27 cellular contexts compared by ENCODE assay signal in genomic region chr9:116524778-116525470, GRCh38.
"Had no signal": no experiment of that assay in that cellular context is flagged by ENCODE, and none has a peak within 500 bp of the region (broad histone marks: within the 10 kb centered on the region; RNA-seq: fewer than 3 reads in every experiment).

No MANE protein-coding gene starts in this region.

- H3K4me2 ChIP-seq: smooth muscle cell had no signal

- H3K27me3 Mint-ChIP-seq: naive thymus-derived CD4-positive, alpha-beta T cell; natural killer cell treated with Interleukin-12 subunit alpha and Interleukin-12 subunit beta and Interleukin-15 and Interleukin-18, amount 100 ng/mL, for 72 hours; stimulated activated memory B cell treated with anti-CD40 and anti-IgM and Interleukin-4, amounts not matched to agents 10 μg/mL and 1 μg/mL and 100 μg/mL, for 72 hours; stimulated activated naive CD8-positive, alpha-beta T cell treated with anti-CD3 and anti-CD28 coated beads, Interleukin-15, amount 100 ng/mL, for 72 hours; type B pancreatic cell had no signal

- H3K4me1 ChIP-seq: heart left ventricle, left lung, prostate gland, sigmoid colon, tibial nerve, uterus had no signal

- H3K36me3 ChIP-seq: heart left ventricle, left lung, pancreas, prostate gland, sigmoid colon, uterus had no signal

- H3K27me3 ChIP-seq: heart left ventricle, left lung, pancreas, sigmoid colon, tibial nerve, uterus had no signal

- H3K9me3 ChIP-seq: pancreas, prostate gland, uterus had no signal

- DNase-seq: heart left ventricle; islet precursor cell; left lung; mesendoderm; naive thymus-derived CD4-positive, alpha-beta T cell; nucleus accumbens; pancreas; posterior cingulate gyrus; retina; right cardiac atrium; sigmoid colon; stimulated activated CD4-positive, alpha-beta T cell treated with anti-CD3 and anti-CD28 coated beads, Interleukin-1b, Interleukin-23, amount 100 ng/mL, for 48 hours; stimulated activated CD4-positive, alpha-beta T cell treated with anti-CD3 and anti-CD28 coated beads, Interleukin-2, amount 100 ng/mL, for 48 hours; stimulated activated CD4-positive, alpha-beta T cell treated with anti-CD3 and anti-CD28 coated beads, Interleukin-4, amount 100 ng/mL, for 4 hours; stimulated activated CD8-positive, alpha-beta memory T cell treated with anti-CD3 and anti-CD28 coated beads, Interleukin-4, amount 100 ng/mL, for 48 hours; stimulated activated naive CD4-positive, alpha-beta T cell treated with Interleukin-2 at 50 U/mL for 16 hours; stimulated activated naive CD8-positive, alpha-beta T cell treated with anti-CD3 and anti-CD28 coated beads, Interleukin-15, amount 100 ng/mL, for 72 hours; substantia nigra; uterus had no signal

- ATAC-seq: left lung; naive thymus-derived CD4-positive, alpha-beta T cell; natural killer cell treated with Interleukin-12 subunit alpha and Interleukin-12 subunit beta and Interleukin-15 and Interleukin-18, amount 100 ng/mL, for 72 hours; pancreas; right cardiac atrium; stimulated activated memory B cell treated with anti-CD40 and anti-IgM and Interleukin-4, amounts not matched to agents 10 μg/mL and 1 μg/mL and 100 μg/mL, for 72 hours; stimulated activated naive CD8-positive, alpha-beta T cell treated with anti-CD3 and anti-CD28 coated beads, Interleukin-15, amount 100 ng/mL, for 72 hours had no signal

- H3K27ac Mint-ChIP-seq: mesothelial cell of epicardium; naive thymus-derived CD4-positive, alpha-beta T cell; natural killer cell treated with Interleukin-12 subunit alpha and Interleukin-12 subunit beta and Interleukin-15 and Interleukin-18, amount 100 ng/mL, for 72 hours; stimulated activated memory B cell treated with anti-CD40 and anti-IgM and Interleukin-4, amounts not matched to agents 10 μg/mL and 1 μg/mL and 100 μg/mL, for 72 hours; type B pancreatic cell had no signal

- H3K4me1 Mint-ChIP-seq: mesothelial cell of epicardium; stimulated activated memory B cell treated with anti-CD40 and anti-IgM and Interleukin-4, amounts not matched to agents 10 μg/mL and 1 μg/mL and 100 μg/mL, for 72 hours; stimulated activated naive CD8-positive, alpha-beta T cell treated with anti-CD3 and anti-CD28 coated beads, Interleukin-15, amount 100 ng/mL, for 72 hours had no signal

- H3K36me3 Mint-ChIP-seq: type B pancreatic cell had no signal

- H3K27ac ChIP-seq: heart left ventricle, left lung, pancreas, prostate gland, sigmoid colon, tibial nerve, uterus had no signal

- H3K4me3 ChIP-seq: heart left ventricle, left lung, lung, pancreas, prostate gland, sigmoid colon, smooth muscle cell, tibial nerve, uterus had no signal

- H3K4me3 Mint-ChIP-seq: mesothelial cell of epicardium; naive thymus-derived CD4-positive, alpha-beta T cell; natural killer cell treated with Interleukin-12 subunit alpha and Interleukin-12 subunit beta and Interleukin-15 and Interleukin-18, amount 100 ng/mL, for 72 hours; stimulated activated memory B cell treated with anti-CD40 and anti-IgM and Interleukin-4, amounts not matched to agents 10 μg/mL and 1 μg/mL and 100 μg/mL, for 72 hours; stimulated activated naive CD8-positive, alpha-beta T cell treated with anti-CD3 and anti-CD28 coated beads, Interleukin-15, amount 100 ng/mL, for 72 hours; type B pancreatic cell had no signal
